ENCODE assay signal across 15 cellular contexts in genomic region chr17:21354796-21355385, GRCh38. TPM values are rescaled to one million over a fixed set of nuclear protein-coding genes. Genes with fewer than 3 reads are reported as not detected.
"Had no signal": no experiment of that assay in that cellular context is flagged by ENCODE, and none has a peak within 500 bp of the region (broad histone marks: within the 10 kb centered on the region; RNA-seq: fewer than 3 reads in every experiment).

No MANE protein-coding gene starts in this region.

- H3K27me3 ChIP-seq: stomach had no signal

- H3K36me3 Mint-ChIP-seq: naive B cell had no signal

- H3K9me3 ChIP-seq: left ventricle myocardium inferior, stomach had no signal

- FAIRE-seq: endometrium, frontal cortex had no signal

- H3K27ac ChIP-seq: left ventricle myocardium inferior, stomach had no signal

- ATAC-seq: esophagus mucosa, sciatic nerve had no signal

- DNase-seq: central memory CD4-positive, alpha-beta T cell; effector memory CD4-positive, alpha-beta T cell; islet precursor cell; left ventricle myocardium inferior; mesendoderm; naive B cell; stimulated activated naive CD4-positive, alpha-beta T cell; stomach; substantia nigra; trophoblast cell had no signal

- H3K4me3 Mint-ChIP-seq: naive B cell had no signal

- H3K4me3 ChIP-seq: left ventricle myocardium inferior, stomach had no signal

- H3K36me3 ChIP-seq: left ventricle myocardium inferior, stomach had no signal

RNA-seq across cellular contexts. Expression of gene KCNJ12, which starts 21.3 kb away (rescaled TPM):
- total RNA-seq: esophagus mucosa, lung microvascular endothelial cell had no signal
